ENCODE assay signal across 25 cellular contexts in the genomic region with DNA sequence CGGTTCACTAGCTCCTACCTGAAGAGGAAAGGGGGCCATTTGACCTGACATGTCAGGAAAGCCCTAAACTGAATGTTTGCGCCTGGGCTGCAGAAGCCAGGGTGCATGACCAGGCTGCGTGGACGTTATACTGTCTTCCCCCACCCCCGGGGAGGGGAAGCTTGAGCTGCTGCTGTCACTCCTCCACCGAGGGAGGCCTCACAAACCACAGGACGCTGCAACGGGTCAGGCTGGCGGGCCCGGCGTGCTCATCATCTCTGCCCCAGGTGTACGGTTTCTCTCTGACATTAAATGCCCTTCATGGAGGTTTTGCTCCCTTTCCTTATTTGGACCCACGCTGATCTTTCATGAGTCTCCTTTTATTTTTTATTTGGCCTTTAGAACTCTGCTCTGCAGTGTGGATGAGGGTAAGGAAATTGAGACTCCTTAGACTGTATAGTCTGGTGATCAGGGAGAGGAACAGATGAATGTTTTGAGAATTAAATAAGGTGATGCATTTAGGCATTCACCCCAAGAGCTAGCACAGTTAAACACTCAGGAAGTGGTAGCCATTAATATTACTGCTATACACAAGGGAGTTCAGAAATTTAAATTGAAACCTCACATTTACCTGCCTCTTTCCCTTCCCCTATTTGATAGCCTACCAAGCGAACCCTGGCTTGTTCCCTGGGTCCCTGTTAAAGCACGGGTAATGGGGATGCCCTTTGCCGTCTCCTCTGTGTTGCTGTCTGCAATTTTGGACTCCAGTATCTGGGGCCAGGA.
DNase-seq lines count a peak whose midpoint lies in the region; ATAC-seq and TF ChIP-seq lines count a peak whose summit lies in the region.
"Had no signal": no experiment of that assay in that cellular context is flagged by ENCODE, and none has a peak within 500 bp of the region (broad histone marks: within the 10 kb centered on the region; RNA-seq: fewer than 3 reads in every experiment).

No MANE protein-coding gene starts in this region.

- H3K4me3 ChIP-seq in BLaER1 = no peak overlapping the region
- H3K4me3 ChIP-seq: Peyer's patch, smooth muscle cell had no signal

- ATAC-seq in HG02852 (IDR thresholded peaks at IDR 0.05; ENCODE audit: unreplicated experiment) (no peak), HG03432 (IDR thresholded peaks at IDR 0.05; ENCODE audit: unreplicated experiment) (no peak), HG03025 (IDR thresholded peaks at IDR 0.05; ENCODE audit: low FRiP score, unreplicated experiment) (no peak)

- no peaks in the 10 kb centered on the region for H3K9me3 ChIP-seq in BLaER1
- H3K9me3 ChIP-seq: Peyer's patch had no signal

- no peaks in the 10 kb centered on the region for H3K36me3 ChIP-seq in BLaER1
- H3K36me3 ChIP-seq: Peyer's patch had no signal

- no peak for TF ChIP-seq CTCF in GM13977 (IDR thresholded peaks at IDR 0.05; ENCODE audit: extremely low read depth, insufficient read depth, missing control alignments)

- in situ Hi-C loops in GM13977 (cut with MboI; ENCODE audit: low pct_unique_long_range_greater_than_20kb, low sequenced_read_pairs, unreplicated experiment) = loop anchor here (5.0 kb wide), 1 partner anchor 145 kb away; no protein-coding TSS in a partner anchor

- H3K27ac ChIP-seq in BLaER1 = no peak overlapping the region
- H3K27ac ChIP-seq: Peyer's patch had no signal

- H3K4me2 ChIP-seq in BLaER1 = peak overlapping the region; percentile 57
- H3K4me2 ChIP-seq: smooth muscle cell had no signal

- H3K4me1 ChIP-seq in BLaER1 = peaks cover 31% of the 10 kb centered on the region

- H3K9ac ChIP-seq in BLaER1 = no peak overlapping the region

- no peaks in the 10 kb centered on the region for H3K27me3 ChIP-seq in BLaER1
- H3K27me3 ChIP-seq: Peyer's patch had no signal

- H4K20me1 ChIP-seq in BLaER1 = no peaks in the 10 kb centered on the region

- peak; percentile 66 for DNase-seq in GM13977 (ENCODE audit: low spot score)
- peak; percentile 28 for DNase-seq in MV-4-11 (lab: John Stamatoyannopoulos, UW)
- peak; percentile 63 for DNase-seq in left kidney (ENCODE audit: low read depth, low spot score)
- DNase-seq in NCI-H1417 (lab: John Stamatoyannopoulos, UW) = no peak
- DNase-seq: activated CD4-positive, alpha-beta memory T cell treated with anti-CD3 and anti-CD28 coated beads, Interleukin-2, amount 10 ng/mL, durations not matched to agents 7 days and 5 days; activated gamma-delta T cell; activated T-cell treated with anti-CD3 and anti-CD28 coated beads, Interleukin-2, amount 50 U/mL, for 1 hour; C1 segment of cervical spinal cord; effector memory CD4-positive, alpha-beta T cell; erythroblast; GOT3; head of caudate nucleus; mesenchymal stem cell; NCI-H2171; NCI-H524; NK-92 treated with Interleukin-12 subunit alpha and Interleukin-12 subunit beta, amount 100 ng/mL, for 24 hours; occipital lobe; SIG-M5; stimulated activated CD4-positive, alpha-beta T cell treated with anti-CD3 and anti-CD28 coated beads, Interleukin-2, amount 100 ng/mL, for 24 hours had no signal

Comparison
In these comparisons a context has a peak if more than half of its experiments do, and no peak if none do; other contexts are left out.
1. DNase-seq: peak in GM13977 (single experiment), MV-4-11 (single experiment) and left kidney (single experiment); none in NCI-H1417 (0 of 3).